In genomic region chr11:125344846-125345705, GRCh38 we compare ENCODE assay signal across 15 cellular contexts.
DNase-seq lines count a peak whose midpoint lies in the region; ATAC-seq and TF ChIP-seq lines count a peak whose summit lies in the region.
"Had no signal": no experiment of that assay in that cellular context is flagged by ENCODE, and none has a peak within 500 bp of the region (broad histone marks: within the 10 kb centered on the region; RNA-seq: fewer than 3 reads in every experiment).

No MANE protein-coding gene starts in this region.

- H3K36me3 ChIP-seq in neuronal stem cell (replicated peaks in 1 of 2; ENCODE audit: control insufficient read depth in 2 of 2, insufficient read depth in 2 of 2, low read length in 2 of 2) (peaks cover 0 to 12% of the 10 kb centered on the region in 2 donors), stomach smooth muscle (ENCODE audit: control insufficient read depth in 2 of 2, insufficient read depth in 2 of 2, low read length in 2 of 2) (no peaks in the 10 kb centered on the region)
- H3K36me3 ChIP-seq: adrenal gland, stomach had no signal

- H3K27me3 ChIP-seq in neuronal stem cell (ENCODE audit: control insufficient read depth in 3 of 3, insufficient read depth in 3 of 3, low read depth in 1 of 3, low read length in 3 of 3), result no peaks in the 10 kb centered on the region
- no peaks in the 10 kb centered on the region for H3K27me3 ChIP-seq in stomach smooth muscle (ENCODE audit: control insufficient read depth in 1 of 2, insufficient read depth in 2 of 2, low read length in 2 of 2)
- H3K27me3 ChIP-seq: adrenal gland, stomach had no signal

- H3K79me1 ChIP-seq in neuronal stem cell (ENCODE audit: low read depth, low read length), result no peaks in the 10 kb centered on the region

- H3K9ac ChIP-seq in neuronal stem cell (ENCODE audit: low read depth, low read length, poor library complexity), result peak overlapping the region; percentile 36
- peak overlapping the region in 1 of 2 donors; percentile 21 for H3K9ac ChIP-seq in stomach smooth muscle (ENCODE audit: low read length in 2 of 2)

- no peak overlapping the region for H3K27ac ChIP-seq in neuronal stem cell (replicated peaks; ENCODE audit: low read length)
- H3K27ac ChIP-seq in stomach smooth muscle (ENCODE audit: low read length), result peak overlapping the region; percentile 53

- H3K27me3 Mint-ChIP-seq in brain (peaks cover 3% of the 10 kb centered on the region), endothelial cell (ENCODE audit: unreplicated experiment) (peaks cover 4% of the 10 kb centered on the region)

- H3K9me3 Mint-ChIP-seq in brain (no peaks in the 10 kb centered on the region), endothelial cell (ENCODE audit: unreplicated experiment) (no peaks in the 10 kb centered on the region)
- H3K9me3 Mint-ChIP-seq: activated CD4-positive, alpha-beta T cell treated with anti-CD3 and anti-CD28 coated beads, Interleukin-2, amount 10 ng/mL, durations not matched to agents 24 days and 14 days; CD4-positive, CD25-positive, alpha-beta regulatory T cell; central memory CD8-positive, alpha-beta T cell; effector memory CD8-positive, alpha-beta T cell; T-cell had no signal

- TF ChIP-seq CTCF in brain (conservative IDR thresholded peaks at IDR 0.05), result no peak
- TF ChIP-seq CTCF in endothelial cell (IDR thresholded peaks at IDR 0.05; ENCODE audit: unreplicated experiment), result no peak

- peak overlapping the region; percentile 82 for H3K18ac ChIP-seq in neuronal stem cell (ENCODE audit: low read length)

- no peak overlapping the region for H3K23ac ChIP-seq in neuronal stem cell (ENCODE audit: low read depth, low read length, poor library complexity)

- H2BK12ac ChIP-seq in neuronal stem cell (ENCODE audit: low read length), result no peak overlapping the region

- H3K4me3 ChIP-seq in neuronal stem cell (ENCODE audit: low read length in 2 of 2) (no peak overlapping the region), stomach smooth muscle (ENCODE audit: low read length in 2 of 2) (peak overlapping the region in 1 of 2 donors; percentile 47)
- H3K4me3 ChIP-seq: adrenal gland, stomach had no signal

- no peak overlapping the region for H2BK120ac ChIP-seq in neuronal stem cell (ENCODE audit: low read depth, low read length)

- DNase-seq in endothelial cell (ENCODE audit: low spot score) (no peak), neuronal stem cell (ENCODE audit: low spot score) (no peak), NCI-H146 (lab: John Stamatoyannopoulos, UW) (no peak)
- DNase-seq in stimulated activated CD4-positive, alpha-beta T cell treated with anti-CD3 and anti-CD28 coated beads, Interleukin-1b, Interleukin-23, amount 100 ng/mL, for 48 hours, result no peak
- DNase-seq: activated gamma-delta T cell treated with Interleukin-2 at 50 U/mL for 16 hours had no signal

- H3K9me3 ChIP-seq in neuronal stem cell (replicated peaks in 1 of 2; ENCODE audit: control insufficient read depth in 2 of 2, insufficient read depth in 1 of 2, low read depth in 1 of 2, low read length in 2 of 2) (no peaks in the 10 kb centered on the region), stomach smooth muscle (ENCODE audit: control insufficient read depth in 2 of 2, low read length in 2 of 2) (no peaks in the 10 kb centered on the region)
- H3K9me3 ChIP-seq: adrenal gland, stomach had no signal

- H3K36me3 Mint-ChIP-seq in brain (no peaks in the 10 kb centered on the region), endothelial cell (ENCODE audit: low read depth, unreplicated experiment) (peaks cover 3% of the 10 kb centered on the region)
- H3K36me3 Mint-ChIP-seq: CD4-positive, CD25-positive, alpha-beta regulatory T cell; T-cell had no signal

- peaks cover 65 to 73% of the 10 kb centered on the region in 2 donors for H3K4me1 ChIP-seq in neuronal stem cell (ENCODE audit: control insufficient read depth in 2 of 2, insufficient read depth in 1 of 2, low read depth in 1 of 2, low read length in 2 of 2)
- peaks cover 34% of the 10 kb centered on the region for H3K4me1 ChIP-seq in stomach smooth muscle (ENCODE audit: control insufficient read depth, insufficient read depth, low read length)

- H3K27ac Mint-ChIP-seq in brain (peak overlapping the region; percentile 74 to 96 (median 90)), endothelial cell (ENCODE audit: unreplicated experiment) (no peak overlapping the region)
- H3K27ac Mint-ChIP-seq: activated CD4-positive, alpha-beta T cell treated with anti-CD3 and anti-CD28 coated beads, Interleukin-2, amount 10 ng/mL, durations not matched to agents 24 days and 14 days; effector memory CD8-positive, alpha-beta T cell; T-cell had no signal

- peak overlapping the region in 3 of 5 experiments; percentile 6 to 66 (median 31) for H3K4me3 Mint-ChIP-seq in brain
- H3K4me3 Mint-ChIP-seq in endothelial cell (ENCODE audit: unreplicated experiment), result peak overlapping the region; percentile 1
- H3K4me3 Mint-ChIP-seq: activated CD4-positive, alpha-beta T cell treated with anti-CD3 and anti-CD28 coated beads, Interleukin-2, amount 10 ng/mL, durations not matched to agents 24 days and 14 days; CD4-positive, CD25-positive, alpha-beta regulatory T cell; central memory CD8-positive, alpha-beta T cell; effector memory CD8-positive, alpha-beta T cell; T-cell had no signal

- no CpG with 5 or more reads among the region's 12 CpGs for WGBS in neuronal stem cell (ENCODE audit: extremely low coverage in 2 of 2, insufficient read length in 2 of 2, insufficient replicate concordance in 1 of 2), 2 donors

- H2BK15ac ChIP-seq in neuronal stem cell (ENCODE audit: low read length), result peak overlapping the region; percentile 50

- H4K91ac ChIP-seq in neuronal stem cell (ENCODE audit: low read depth, low read length, poor library complexity), result peak overlapping the region; percentile 56

- H2AFZ ChIP-seq in neuronal stem cell (ENCODE audit: low read length), result no peak overlapping the region

- no peak for ATAC-seq in HG03469 (IDR thresholded peaks at IDR 0.05; ENCODE audit: unreplicated experiment)

- H3K4ac ChIP-seq in neuronal stem cell (ENCODE audit: low read length), result no peak overlapping the region

- H3K4me1 Mint-ChIP-seq in brain (peaks cover 96% of the 10 kb centered on the region), endothelial cell (ENCODE audit: unreplicated experiment) (peaks cover 52% of the 10 kb centered on the region)
- H3K4me1 Mint-ChIP-seq: activated CD4-positive, alpha-beta T cell treated with anti-CD3 and anti-CD28 coated beads, Interleukin-2, amount 10 ng/mL, durations not matched to agents 24 days and 14 days had no signal

- peak overlapping the region; percentile 60 for H2AK5ac ChIP-seq in neuronal stem cell (ENCODE audit: low read depth, low read length)

- no peak overlapping the region for H3K14ac ChIP-seq in neuronal stem cell (ENCODE audit: low read length)

- H3K4me2 ChIP-seq in neuronal stem cell (ENCODE audit: insufficient read depth, low read length, poor library complexity, severe bottlenecking), result no peak overlapping the region

- H4K8ac ChIP-seq in neuronal stem cell (ENCODE audit: low read depth, low read length), result no peak overlapping the region

- H2BK5ac ChIP-seq in neuronal stem cell (ENCODE audit: low read length), result peak overlapping the region; percentile 42
